Comparison of ENCODE assay signal across 17 cellular contexts in the genomic region with DNA sequence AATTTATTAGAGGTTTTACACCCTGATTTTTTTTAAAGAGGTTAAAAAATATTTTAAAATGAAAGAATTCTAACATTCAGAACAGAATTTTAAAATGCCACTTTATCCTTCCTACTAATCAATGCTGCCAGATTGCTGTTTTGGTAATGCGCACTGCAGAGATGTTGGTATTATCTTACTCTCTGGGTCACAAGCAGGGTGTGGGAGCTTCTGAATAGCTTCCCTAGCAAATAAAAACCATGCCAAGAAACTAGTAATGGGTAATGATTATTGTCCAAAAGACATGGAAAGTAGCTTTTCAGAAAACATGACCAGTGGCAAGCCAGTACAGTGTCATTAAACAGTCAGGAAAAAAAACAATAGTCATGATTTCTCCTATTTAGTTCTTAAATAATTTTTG.
"Had no signal": no experiment of that assay in that cellular context is flagged by ENCODE, and none has a peak within 500 bp of the region (broad histone marks: within the 10 kb centered on the region; RNA-seq: fewer than 3 reads in every experiment).

No MANE protein-coding gene starts in this region.

- H3K36me3 Mint-ChIP-seq: activated naive CD8-positive, alpha-beta T cell treated with anti-CD3 and anti-CD28 coated beads for 36 hours; natural killer cell; stimulated activated naive B cell treated with anti-CD40 and anti-IgM and Interleukin-4, amounts not matched to agents 10 μg/mL and 1 μg/mL and 100 μg/mL, for 72 hours had no signal

- H3K9me3 Mint-ChIP-seq: activated naive CD8-positive, alpha-beta T cell treated with anti-CD3 and anti-CD28 coated beads for 36 hours had no signal

- H3K4me1 Mint-ChIP-seq: activated naive CD8-positive, alpha-beta T cell treated with anti-CD3 and anti-CD28 coated beads for 36 hours; natural killer cell; stimulated activated naive B cell treated with anti-CD40 and anti-IgM and Interleukin-4, amounts not matched to agents 10 μg/mL and 1 μg/mL and 100 μg/mL, for 72 hours had no signal

- H3K4me3 Mint-ChIP-seq: activated naive CD8-positive, alpha-beta T cell treated with anti-CD3 and anti-CD28 coated beads for 36 hours; natural killer cell; stimulated activated naive B cell treated with anti-CD40 and anti-IgM and Interleukin-4, amounts not matched to agents 10 μg/mL and 1 μg/mL and 100 μg/mL, for 72 hours had no signal

- H3K27me3 Mint-ChIP-seq: activated naive CD8-positive, alpha-beta T cell treated with anti-CD3 and anti-CD28 coated beads for 36 hours; progenitor cell of endocrine pancreas; stimulated activated naive B cell treated with anti-CD40 and anti-IgM and Interleukin-4, amounts not matched to agents 10 μg/mL and 1 μg/mL and 100 μg/mL, for 72 hours had no signal

- H3K27ac Mint-ChIP-seq: activated naive CD8-positive, alpha-beta T cell treated with anti-CD3 and anti-CD28 coated beads for 36 hours; natural killer cell; stimulated activated naive B cell treated with anti-CD40 and anti-IgM and Interleukin-4, amounts not matched to agents 10 μg/mL and 1 μg/mL and 100 μg/mL, for 72 hours had no signal

- DNase-seq: activated CD4-positive, alpha-beta T cell treated with anti-CD3 and anti-CD28 coated beads for 4 hours; activated CD4-positive, alpha-beta T cell treated with anti-CD3 and anti-CD28 coated beads, Interleukin-2, amount 50 U/mL, for 48 hours; activated CD4-positive, CD25-positive, alpha-beta regulatory T cell; activated CD8-positive, alpha-beta memory T cell treated with anti-CD3 and anti-CD28 coated beads, Interleukin-2, amount 50 U/mL, for 48 hours; activated naive CD4-positive, alpha-beta T cell treated with Interleukin-2 at 50 U/mL for 16 hours; activated naive CD8-positive, alpha-beta T cell treated with anti-CD3 and anti-CD28 coated beads for 36 hours; activated T-cell treated with anti-CD3 and anti-CD28 coated beads, Interleukin-2, amount 50 U/mL, for 48 hours; cerebellar nuclear complex; heart left ventricle; midbrain; natural killer cell; retina; stimulated activated CD4-positive, alpha-beta T cell treated with anti-CD3 and anti-CD28 coated beads, Interleukin-2, amount 100 ng/mL, for 48 hours; stimulated activated CD8-positive, alpha-beta memory T cell treated with anti-CD3 and anti-CD28 coated beads, Interleukin-4, amount 100 ng/mL, for 48 hours; stimulated activated naive B cell treated with anti-CD40 and anti-IgM and Interleukin-4, amounts not matched to agents 10 μg/mL and 1 μg/mL and 100 μg/mL, for 72 hours; transverse colon had no signal

- ATAC-seq: heart left ventricle; natural killer cell; stimulated activated naive B cell treated with anti-CD40 and anti-IgM and Interleukin-4, amounts not matched to agents 10 μg/mL and 1 μg/mL and 100 μg/mL, for 72 hours had no signal
